In genomic region chr15:84996055-84996454, GRCh38 we compare ENCODE assay signal across 9 cellular contexts.
"Had no signal": no experiment of that assay in that cellular context is flagged by ENCODE, and none has a peak within 500 bp of the region (broad histone marks: within the 10 kb centered on the region; RNA-seq: fewer than 3 reads in every experiment).

No MANE protein-coding gene starts in this region.

- H3K27ac ChIP-seq: GM23248 had no signal

- H3K9ac ChIP-seq: GM23248 had no signal

- FAIRE-seq: H1, H54 had no signal

- DNase-seq: GOT3, H7, H9 had no signal

- H3K4me2 ChIP-seq: GM23338 had no signal

- H3K4me3 ChIP-seq: GM23248, GM23338, HAP-1 had no signal

- H2AFZ ChIP-seq: GM23248, GM23338 had no signal

- ATAC-seq: GM23338, HCT116 had no signal

- H3K9me3 ChIP-seq: HAP-1 had no signal
